In the genomic region with DNA sequence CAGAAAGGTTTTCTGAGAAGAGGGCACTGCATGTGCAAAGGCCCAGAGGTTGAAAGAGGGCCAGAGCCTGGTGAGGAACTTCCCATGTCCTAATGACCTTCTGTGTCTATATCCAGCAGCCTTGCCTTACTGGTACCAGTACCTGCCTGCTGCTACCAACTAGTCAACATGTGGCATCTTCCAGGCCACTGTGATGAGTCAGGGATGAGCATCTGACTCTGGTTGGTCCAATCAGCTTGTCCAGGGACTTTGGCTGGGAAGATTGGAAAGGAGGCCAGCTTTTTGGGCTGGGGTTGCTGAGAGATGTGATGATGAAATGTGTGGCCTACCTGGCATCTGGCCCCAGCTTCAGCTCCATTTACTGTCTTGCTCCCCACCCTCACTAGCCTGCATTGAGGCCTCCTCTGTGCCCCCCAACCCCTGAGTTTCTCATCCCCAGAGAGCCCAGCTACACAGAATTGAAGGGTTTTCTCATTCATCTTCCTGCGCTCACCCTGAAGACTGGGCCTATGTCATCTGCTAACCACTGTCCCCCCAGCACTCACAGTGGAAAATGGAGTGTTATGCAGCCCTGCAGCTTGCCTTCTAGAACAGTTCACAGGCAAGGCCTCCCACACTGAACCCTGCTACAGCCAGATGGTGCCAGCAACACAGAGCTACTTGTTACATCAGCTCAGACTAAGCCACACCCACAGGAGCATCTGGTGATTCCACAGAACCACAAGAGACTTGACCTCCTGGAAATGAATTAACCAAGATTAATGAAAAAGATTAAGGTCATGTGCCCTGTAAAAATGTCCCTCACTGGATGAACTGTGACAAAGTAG, we compare ENCODE assay signal across 8 cellular contexts. TPM values are rescaled to one million over a fixed set of nuclear protein-coding genes. Genes with fewer than 3 reads are reported as not detected.
DNase-seq lines count a peak whose midpoint lies in the region; ATAC-seq and TF ChIP-seq lines count a peak whose summit lies in the region.

No MANE protein-coding gene starts in this region.

- ATAC-seq in CD8-positive, alpha-beta T cell, result no peak
- ATAC-seq in HG03159 (IDR thresholded peaks at IDR 0.05; ENCODE audit: unreplicated experiment) (no peak), HG02588 (IDR thresholded peaks at IDR 0.05; ENCODE audit: unreplicated experiment) (no peak)

- H3K27me3 Mint-ChIP-seq in CD8-positive, alpha-beta T cell (ENCODE audit: low read depth), result no peaks in the 10 kb centered on the region
- H3K27me3 Mint-ChIP-seq in HFFc6 (ENCODE audit: insufficient read depth), result peaks cover 1% of the 10 kb centered on the region

- intact Hi-C loops in CD8-positive, alpha-beta T cell (cut with DNase I, micrococcal nuclease), result no loop called here
- intact Hi-C loops in ascending aorta (cut with DNase I), result no loop called here

- H3K27me3 ChIP-seq in CD8-positive, alpha-beta T cell (ENCODE audit: insufficient read depth, low read length), result no peaks in the 10 kb centered on the region
- H3K27me3 ChIP-seq in ascending aorta (no peaks in the 10 kb centered on the region), skeletal muscle satellite cell (ENCODE audit: control insufficient read depth, insufficient read depth, low read length) (no peaks in the 10 kb centered on the region)

- H3K9ac ChIP-seq in skeletal muscle satellite cell (ENCODE audit: low read depth, low read length), result peak overlapping the region; percentile 94

- no peaks in the 10 kb centered on the region for H3K9me3 Mint-ChIP-seq in CD8-positive, alpha-beta T cell
- H3K9me3 Mint-ChIP-seq in HFFc6, result no peaks in the 10 kb centered on the region

- peaks cover 77% of the 10 kb centered on the region for H3K4me1 ChIP-seq in CD8-positive, alpha-beta T cell (ENCODE audit: insufficient read depth, low read length)
- H3K4me1 ChIP-seq in ascending aorta (peaks cover 9 to 40% of the 10 kb centered on the region in 2 donors), skeletal muscle satellite cell (ENCODE audit: control insufficient read depth, insufficient read depth, low read length) (peaks cover 50% of the 10 kb centered on the region)

- CTCF ChIA-PET in CD8-positive, alpha-beta T cell (lab: Charles Lee), result interaction anchor here (1.0 to 29.3 kb wide), 11 partner anchors 8 to 99 kb away, joined by 3 to 622 read pairs (median 9); partner anchors contain the start of genes GLYCTK and WDR82

- POLR2A ChIA-PET in CD8-positive, alpha-beta T cell (lab: Charles Lee), result interaction anchor here (0.6 to 28.6 kb wide), 5 partner anchors 11 to 185 kb away, joined by 3 to 685 read pairs (median 3); partner anchors contain the start of genes GLYCTK, PPM1M and WDR82

- peak overlapping the region; percentile 98 for H3K4me3 Mint-ChIP-seq in CD8-positive, alpha-beta T cell
- peak overlapping the region; percentile 100 for H3K4me3 Mint-ChIP-seq in HFFc6

- H3K36me3 Mint-ChIP-seq in CD8-positive, alpha-beta T cell, result peaks cover 23% of the 10 kb centered on the region
- H3K36me3 Mint-ChIP-seq in HFFc6 (ENCODE audit: low read depth), result peaks cover 8% of the 10 kb centered on the region; the same call in 1 of the 2 replicates

- peak overlapping the region; percentile 87 for H3K4me2 ChIP-seq in skeletal muscle satellite cell (ENCODE audit: low read length)

- peak overlapping the region; percentile 79 for H3K4me3 ChIP-seq in CD8-positive, alpha-beta T cell (ENCODE audit: low read depth, low read length)
- H3K4me3 ChIP-seq in ascending aorta (peak overlapping the region in 1 of 2 donors; percentile 90), skeletal muscle satellite cell (ENCODE audit: low read length) (peak overlapping the region; percentile 99)

- H3K27ac Mint-ChIP-seq in CD8-positive, alpha-beta T cell, result peak overlapping the region; percentile 98
- peak overlapping the region; percentile 96 for H3K27ac Mint-ChIP-seq in HFFc6

- DNase-seq in CD8-positive, alpha-beta T cell, result peak in 1 of 7 experiments; percentile 62
- DNase-seq in HFFc6 (peak; percentile 87), SIG-M5 (lab: John Stamatoyannopoulos, UW) (peak; percentile 47), ascending aorta (ENCODE audit: low spot score in 2 of 2) (peak in 1 of 2 donors; percentile 75), hippocampal formation (lab: John Stamatoyannopoulos, UW) (peak; percentile 42 to 59)

- peaks cover 77% of the 10 kb centered on the region for H3K4me1 Mint-ChIP-seq in CD8-positive, alpha-beta T cell (ENCODE audit: low read depth)
- peaks cover 62% of the 10 kb centered on the region for H3K4me1 Mint-ChIP-seq in HFFc6 (ENCODE audit: low read depth)

- H3K36me3 ChIP-seq in CD8-positive, alpha-beta T cell (ENCODE audit: insufficient read depth, low read length), result no peaks in the 10 kb centered on the region
- H3K36me3 ChIP-seq in ascending aorta (no peaks in the 10 kb centered on the region), skeletal muscle satellite cell (ENCODE audit: insufficient read depth, low read length) (peaks cover under 1% of the 10 kb centered on the region)

- TF ChIP-seq CTCF in CD8-positive, alpha-beta T cell (IDR thresholded peaks at IDR 0.05), result no peak
- TF ChIP-seq CTCF in HFFc6 (IDR thresholded peaks at IDR 0.05) (no peak), ascending aorta (IDR thresholded peaks at IDR 0.05) (no peak)

- peak overlapping the region; percentile 95 for H3K27ac ChIP-seq in CD8-positive, alpha-beta T cell (ENCODE audit: low read depth, low read length)
- peak overlapping the region; percentile 88 to 89 for H3K27ac ChIP-seq in ascending aorta

- no peaks in the 10 kb centered on the region for H3K9me3 ChIP-seq in CD8-positive, alpha-beta T cell (ENCODE audit: low read length)
- no peaks in the 10 kb centered on the region for H3K9me3 ChIP-seq in ascending aorta
- H3K9me3 ChIP-seq in skeletal muscle satellite cell (replicated peaks; ENCODE audit: low read length), result no peaks in the 10 kb centered on the region

RNA-seq across cellular contexts. Expression of gene TWF2, which starts 1.3 kb away (rescaled TPM):
- 10 to 100 TPM; 31.1 to 31.2 TPM for total RNA-seq in CD8-positive, alpha-beta T cell
- total RNA-seq in HFFc6 (2021; fragmentation: NEBNext Ultra II Directional; extraction: Animal tissue kit (Norgen Biotek cat#: 25700)), result 10 to 100 TPM; 73.9 to 83.0 (median 80.7) TPM
- total RNA-seq in ascending aorta, result 162 TPM
- 178 and 197 TPM in 2 replicates for total RNA-seq in skeletal muscle satellite cell (2012; rRNA removed)

RNA-seq across cellular contexts. Expression of gene PPM1M, which starts 5.3 kb away (rescaled TPM):
- 10 to 100 TPM; 43.9 to 46.9 TPM for total RNA-seq in CD8-positive, alpha-beta T cell
- total RNA-seq in HFFc6 (2021; fragmentation: NEBNext Ultra II Directional; extraction: Animal tissue kit (Norgen Biotek cat#: 25700)), result 10 to 100 TPM; 20.8 to 23.4 (median 20.9) TPM
- total RNA-seq in ascending aorta, result 20.3 TPM
- 10.3 and 15.7 TPM in 2 replicates for total RNA-seq in skeletal muscle satellite cell (2012; rRNA removed)

RNA-seq across cellular contexts. Expression of gene TLR9, which starts 14.8 kb away (rescaled TPM):
- total RNA-seq in CD8-positive, alpha-beta T cell, result under 1 TPM in 1 of 2 experiments, not detected in 1; 0.33 TPM
- total RNA-seq in HFFc6 (2021; fragmentation: NEBNext Ultra II Directional; extraction: Animal tissue kit (Norgen Biotek cat#: 25700)), result not detected
- not detected for total RNA-seq in ascending aorta
- total RNA-seq in skeletal muscle satellite cell (2012; rRNA removed), result not detected in 2 replicates

RNA-seq across cellular contexts. Expression of gene WDR82, which starts 38.2 kb away (rescaled TPM):
- total RNA-seq in CD8-positive, alpha-beta T cell, result 100 to 1,000 TPM; 115 to 117 TPM
- total RNA-seq in HFFc6 (2021; fragmentation: NEBNext Ultra II Directional; extraction: Animal tissue kit (Norgen Biotek cat#: 25700)), result 10 to 100 TPM; 55.2 to 62.0 (median 58.6) TPM
- total RNA-seq in ascending aorta, result 42.0 TPM
- total RNA-seq in skeletal muscle satellite cell (2012; rRNA removed), result 39.5 and 46.7 TPM in 2 replicates

RNA-seq across cellular contexts. Expression of gene ALAS1, which starts 42.3 kb away (rescaled TPM):
- total RNA-seq in CD8-positive, alpha-beta T cell, result 1 to 10 TPM; 6.0 to 6.6 TPM
- total RNA-seq in HFFc6 (2021; fragmentation: NEBNext Ultra II Directional; extraction: Animal tissue kit (Norgen Biotek cat#: 25700)), result 10 to 100 TPM; 31.5 to 39.1 (median 35.1) TPM
- total RNA-seq in ascending aorta, result 58.3 TPM
- total RNA-seq in skeletal muscle satellite cell (2012; rRNA removed), result 59.8 and 60.3 TPM in 2 replicates
